ENCODE assay signal across 29 cellular contexts in genomic region chr11:56886465-56886864, GRCh38.
"Had no signal": no experiment of that assay in that cellular context is flagged by ENCODE, and none has a peak within 500 bp of the region (broad histone marks: within the 10 kb centered on the region; RNA-seq: fewer than 3 reads in every experiment).

No MANE protein-coding gene starts in this region.

- H3K27ac ChIP-seq: SK-N-MC, VCaP had no signal

- ATAC-seq: activated naive CD4-positive, alpha-beta T cell treated with anti-CD3 and anti-CD28 coated beads, Interleukin-2, amount 50 U/mL, for 72 hours; activated T-cell treated with anti-CD3 and anti-CD28 coated beads, Interleukin-2, amount 50 U/mL, for 4 hours; Panc1; Right ventricle myocardium inferior; T-cell had no signal

- H3K36me3 Mint-ChIP-seq: activated CD4-positive, alpha-beta memory T cell treated with anti-CD3 and anti-CD28 coated beads for 36 hours; activated naive CD4-positive, alpha-beta T cell treated with anti-CD3 and anti-CD28 coated beads, Interleukin-2, amount 50 U/mL, for 72 hours; brain; T-cell had no signal

- H3K27me3 Mint-ChIP-seq: activated CD4-positive, alpha-beta memory T cell treated with anti-CD3 and anti-CD28 coated beads for 36 hours; T-cell had no signal

- H3K4me1 Mint-ChIP-seq: activated CD4-positive, alpha-beta T cell treated with anti-CD3 and anti-CD28 coated beads, Interleukin-2, amount 10 ng/mL, durations not matched to agents 7 days and 5 days; brain; T-cell had no signal

- H3K4me3 Mint-ChIP-seq: activated CD4-positive, alpha-beta memory T cell treated with anti-CD3 and anti-CD28 coated beads for 36 hours; activated CD4-positive, alpha-beta T cell treated with anti-CD3 and anti-CD28 coated beads, Interleukin-2, amount 10 ng/mL, durations not matched to agents 7 days and 5 days; activated T-cell treated with anti-CD3 and anti-CD28 coated beads, Interleukin-2, amount 50 U/mL, for 4 hours; brain; T-cell had no signal

- H3K9me3 Mint-ChIP-seq: activated CD4-positive, alpha-beta memory T cell treated with anti-CD3 and anti-CD28 coated beads for 36 hours; activated CD4-positive, alpha-beta T cell treated with anti-CD3 and anti-CD28 coated beads, Interleukin-2, amount 10 ng/mL, durations not matched to agents 7 days and 5 days; activated T-cell treated with anti-CD3 and anti-CD28 coated beads, Interleukin-2, amount 50 U/mL, for 4 hours; brain; T-cell had no signal

- H3K4me3 ChIP-seq: SK-N-MC had no signal

- H3K27ac Mint-ChIP-seq: activated CD4-positive, alpha-beta memory T cell treated with anti-CD3 and anti-CD28 coated beads for 36 hours; activated CD4-positive, alpha-beta T cell treated with anti-CD3 and anti-CD28 coated beads, Interleukin-2, amount 10 ng/mL, durations not matched to agents 7 days and 5 days; activated naive CD4-positive, alpha-beta T cell treated with anti-CD3 and anti-CD28 coated beads, Interleukin-2, amount 50 U/mL, for 72 hours; brain; T-cell had no signal

- DNase-seq: activated CD4-positive, alpha-beta memory T cell treated with anti-CD3 and anti-CD28 coated beads for 36 hours; activated CD4-positive, alpha-beta T cell treated with anti-CD3 and anti-CD28 coated beads, Interleukin-2, amount 10 ng/mL, durations not matched to agents 7 days and 5 days; activated CD4-positive, CD25-positive, alpha-beta regulatory T cell; activated CD8-positive, alpha-beta memory T cell treated with anti-CD3 and anti-CD28 coated beads for 24 hours; activated effector memory CD4-positive, alpha-beta T cell treated with anti-CD3 and anti-CD28 coated beads, Interleukin-2, amount 50 U/mL, for 16 hours; activated naive CD4-positive, alpha-beta T cell treated with Interleukin-2 at 50 U/mL for 16 hours; activated T-cell treated with anti-CD3 and anti-CD28 coated beads, Interleukin-2, amount 50 U/mL, for 4 hours; amygdala; Karpas-422; MM.1S; NCI-H1105; NCI-H1436; NCI-H1694 treated with DMSO at 0.1 percent for 48 hours; NCI-H2029 treated with DMSO at 0.1 percent for 48 hours; NCI-H345; NCI-H510A treated with DMSO at 0.1 percent for 48 hours; NCI-H69; NK-92 treated with Interleukin-12 subunit alpha and Interleukin-12 subunit beta, amount 100 ng/mL, for 24 hours; OCI-M1; RPMI8226; T-cell; T-helper 2 cell; T1000 had no signal
